In the genomic region with DNA sequence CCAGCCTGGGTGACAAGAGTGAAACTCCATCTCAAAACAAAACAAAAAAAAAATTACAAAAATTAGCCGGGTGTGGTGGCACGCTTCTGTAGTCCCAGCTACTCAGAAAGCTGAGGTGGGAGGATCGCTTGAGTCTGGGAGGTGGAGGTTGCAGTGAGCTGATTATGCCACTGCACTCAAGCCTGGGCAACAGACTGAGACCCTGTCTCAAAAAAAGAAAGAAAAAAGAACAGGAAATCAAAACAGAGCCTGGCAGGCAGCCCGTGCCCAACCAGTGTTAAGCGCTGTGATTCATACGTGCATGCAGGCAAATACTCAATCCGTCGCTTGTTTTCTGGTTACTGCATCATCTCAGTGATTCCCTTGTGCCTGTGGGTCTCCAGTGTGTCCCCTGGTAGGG, we compare ENCODE assay signal across 13 cellular contexts. TPM values are rescaled to one million over a fixed set of nuclear protein-coding genes. Genes with fewer than 3 reads are reported as not detected.
DNase-seq lines count a peak whose midpoint lies in the region; ATAC-seq, FAIRE-seq and TF ChIP-seq lines count a peak whose summit lies in the region.
"Had no signal": no experiment of that assay in that cellular context is flagged by ENCODE, and none has a peak within 500 bp of the region (broad histone marks: within the 10 kb centered on the region; RNA-seq: fewer than 3 reads in every experiment).

No MANE protein-coding gene starts in this region.

- ATAC-seq in CD4-positive, alpha-beta T cell (ENCODE audit: poor library complexity): peak; percentile 6
- ATAC-seq in naive thymus-derived CD8-positive, alpha-beta T cell: peak; percentile 7 to 8
- ATAC-seq in upper lobe of right lung: no peak
- no peak for ATAC-seq in GM19023 (IDR thresholded peaks at IDR 0.05; ENCODE audit: unreplicated experiment)
- ATAC-seq: left cardiac atrium had no signal

- no peak overlapping the region for H3K9ac ChIP-seq in astrocyte (ENCODE audit: low read length)

- H3K27me3 Mint-ChIP-seq in CD4-positive, alpha-beta T cell: no peaks in the 10 kb centered on the region
- peaks cover 3% of the 10 kb centered on the region for H3K27me3 Mint-ChIP-seq in astrocyte (ENCODE audit: low read depth, unreplicated experiment)
- no peaks in the 10 kb centered on the region for H3K27me3 Mint-ChIP-seq in naive thymus-derived CD8-positive, alpha-beta T cell

- no peak for DNase-seq in CD4-positive, alpha-beta T cell
- DNase-seq in GM13977 (ENCODE audit: low spot score) (peak; percentile 18), astrocyte (ENCODE audit: low read depth) (peak; percentile 61), upper lobe of right lung (no peak), EL (no peak)
- peak in 4 of 10 donors; percentile 19 to 63 (median 26) for DNase-seq in naive thymus-derived CD8-positive, alpha-beta T cell
- DNase-seq: glutamatergic neuron, left cardiac atrium, OCI-M1, SW 1271 had no signal

- POLR2A ChIA-PET in CD4-positive, alpha-beta T cell (lab: Charles Lee): interaction anchor here (1.7 kb wide), 1 partner anchor 19 kb away, joined by 9 read pairs; a partner anchor contains a TSS
- POLR2A ChIA-PET in naive thymus-derived CD8-positive, alpha-beta T cell (lab: Charles Lee): interaction anchor here (0.7 to 5.4 kb wide), 3 partner anchors 19 to 44 kb away, joined by 3 to 25 read pairs (median 8); a partner anchor contains a TSS

- no peak for FAIRE-seq in astrocyte (lab: Jason Lieb, UNC)

- H3K9me3 ChIP-seq in CD4-positive, alpha-beta T cell (ENCODE audit: control insufficient read depth, low read length): no peaks in the 10 kb centered on the region
- H3K9me3 ChIP-seq in astrocyte (ENCODE audit: insufficient read depth, low read depth, low read length) (no peaks in the 10 kb centered on the region), upper lobe of right lung (no peaks in the 10 kb centered on the region)
- H3K9me3 ChIP-seq: tibial nerve had no signal

- CTCF ChIA-PET in CD4-positive, alpha-beta T cell (lab: Charles Lee): interaction anchor here (1.9 to 11.4 kb wide), 2 partner anchors 20 to 37 kb away, joined by 4 to 93 read pairs; a partner anchor contains a TSS

- H3K4me3 Mint-ChIP-seq in CD4-positive, alpha-beta T cell: no peak overlapping the region
- H3K4me3 Mint-ChIP-seq in astrocyte (ENCODE audit: unreplicated experiment): no peak overlapping the region
- H3K4me3 Mint-ChIP-seq in naive thymus-derived CD8-positive, alpha-beta T cell: peak overlapping the region in 3 of 10 donors; percentile 10 to 49 (median 29)

- H3K36me3 Mint-ChIP-seq in CD4-positive, alpha-beta T cell (ENCODE audit: low read depth): peaks cover 90% of the 10 kb centered on the region
- H3K36me3 Mint-ChIP-seq in astrocyte (ENCODE audit: low read depth, unreplicated experiment): peaks cover 3% of the 10 kb centered on the region
- H3K36me3 Mint-ChIP-seq in naive thymus-derived CD8-positive, alpha-beta T cell: peaks cover 0 to 89% (median 31%) of the 10 kb centered on the region in 3 donors

- H3K9me3 Mint-ChIP-seq in CD4-positive, alpha-beta T cell: no peaks in the 10 kb centered on the region
- peaks cover 3% of the 10 kb centered on the region for H3K9me3 Mint-ChIP-seq in astrocyte (ENCODE audit: unreplicated experiment)
- peaks cover 0 to 2% (median 0%) of the 10 kb centered on the region in 9 donors for H3K9me3 Mint-ChIP-seq in naive thymus-derived CD8-positive, alpha-beta T cell

- no peak overlapping the region for H3K27ac ChIP-seq in CD4-positive, alpha-beta T cell (ENCODE audit: low read depth, low read length)
- H3K27ac ChIP-seq in astrocyte (ENCODE audit: low read depth, low read length) (peak overlapping the region; percentile 34), upper lobe of right lung (no peak overlapping the region)
- H3K27ac ChIP-seq: tibial nerve had no signal

- H3K4me2 ChIP-seq in astrocyte (ENCODE audit: low read length): peak overlapping the region; percentile 61

- H3K4me3 ChIP-seq in astrocyte (ENCODE audit: insufficient read depth, low read depth, low read length) (no peak overlapping the region), upper lobe of right lung (no peak overlapping the region)
- H3K4me3 ChIP-seq: skin epidermis, tibial nerve had no signal

- H3K36me3 ChIP-seq in astrocyte (ENCODE audit: insufficient read depth, low read length) (no peaks in the 10 kb centered on the region), upper lobe of right lung (peaks cover 92% of the 10 kb centered on the region)

- H4K20me1 ChIP-seq in astrocyte (ENCODE audit: insufficient read depth, low read length): no peaks in the 10 kb centered on the region

- peaks cover 16% of the 10 kb centered on the region for H3K4me1 Mint-ChIP-seq in CD4-positive, alpha-beta T cell (ENCODE audit: low read depth)
- H3K4me1 Mint-ChIP-seq in astrocyte (ENCODE audit: low read depth, unreplicated experiment): no peaks in the 10 kb centered on the region
- H3K4me1 Mint-ChIP-seq in naive thymus-derived CD8-positive, alpha-beta T cell: peaks cover 11 to 24% (median 14%) of the 10 kb centered on the region in 4 donors

- TF ChIP-seq CTCF in CD4-positive, alpha-beta T cell (IDR thresholded peaks at IDR 0.05): no peak
- TF ChIP-seq CTCF in GM13977 (IDR thresholded peaks at IDR 0.05; ENCODE audit: extremely low read depth, insufficient read depth, missing control alignments) (no peak), astrocyte (IDR thresholded peaks at IDR 0.05; ENCODE audit: insufficient read depth, low read depth, low read length) (no peak), upper lobe of right lung (IDR thresholded peaks at IDR 0.05) (no peak)

- H3K27me3 ChIP-seq in CD4-positive, alpha-beta T cell (ENCODE audit: control insufficient read depth, insufficient read depth, low read length): no peaks in the 10 kb centered on the region
- H3K27me3 ChIP-seq in astrocyte (ENCODE audit: insufficient read depth, low read length) (no peaks in the 10 kb centered on the region), upper lobe of right lung (no peaks in the 10 kb centered on the region)
- H3K27me3 ChIP-seq: tibial nerve had no signal

- no peaks in the 10 kb centered on the region for H3K79me2 ChIP-seq in astrocyte (ENCODE audit: insufficient read depth, low read length)

- H3K27ac Mint-ChIP-seq in CD4-positive, alpha-beta T cell: peak overlapping the region; percentile 75
- no peak overlapping the region for H3K27ac Mint-ChIP-seq in astrocyte (ENCODE audit: unreplicated experiment)
- H3K27ac Mint-ChIP-seq in naive thymus-derived CD8-positive, alpha-beta T cell: peak overlapping the region in 9 of 10 donors; percentile 20 to 87 (median 75)

- in situ Hi-C loops in GM13977 (cut with MboI; ENCODE audit: low pct_unique_long_range_greater_than_20kb, low sequenced_read_pairs, unreplicated experiment): no loop called here

- H3K4me1 ChIP-seq in astrocyte (ENCODE audit: insufficient read depth, low read length): peaks cover 11% of the 10 kb centered on the region
- H3K4me1 ChIP-seq in upper lobe of right lung: no peaks in the 10 kb centered on the region

- intact Hi-C loops in CD4-positive, alpha-beta T cell (cut with DNase I, micrococcal nuclease): loop anchor here in 1 of 2 experiments (2.0 kb wide), 1 partner anchor 16 kb away; no protein-coding TSS in a partner anchor
- intact Hi-C loops in upper lobe of right lung (cut with DNase I): no loop called here

- no peak overlapping the region for H2AFZ ChIP-seq in astrocyte (ENCODE audit: low read depth, low read length)

RNA-seq across cellular contexts. Expression of a gene that starts 18.2 kb away (rescaled TPM):
- 100 to 1,000 TPM; 296 to 299 TPM for total RNA-seq in CD4-positive, alpha-beta T cell
- total RNA-seq in astrocyte (44.2 and 54.9 TPM in 2 replicates), upper lobe of right lung (63.0 TPM)
- total RNA-seq in naive thymus-derived CD8-positive, alpha-beta T cell: 100 to 1,000 TPM; 158 to 165 TPM
- 100 to 1,000 TPM in 2 of 3 donors, 10 to 100 TPM in 1; 96.0 to 136 (median 106) TPM for polyA plus RNA-seq in naive thymus-derived CD8-positive, alpha-beta T cell

RNA-seq across cellular contexts. Expression of a gene that starts 19.7 kb away (rescaled TPM):
- total RNA-seq in CD4-positive, alpha-beta T cell: 100 to 1,000 TPM; 745 to 751 TPM
- 8.2 and 9.2 TPM in 2 replicates for total RNA-seq in astrocyte
- total RNA-seq in naive thymus-derived CD8-positive, alpha-beta T cell: 100 to 1,000 TPM; 112 to 116 TPM
- 100 to 1,000 TPM; 122 to 164 (median 158) TPM for polyA plus RNA-seq in naive thymus-derived CD8-positive, alpha-beta T cell
- 165 TPM for total RNA-seq in upper lobe of right lung

RNA-seq across cellular contexts. Expression of a gene that starts 32.2 kb away (rescaled TPM):
- 100 to 1,000 TPM; 171 TPM for total RNA-seq in CD4-positive, alpha-beta T cell
- total RNA-seq in astrocyte (59.2 and 68.3 TPM in 2 replicates), upper lobe of right lung (159 TPM)
- total RNA-seq in naive thymus-derived CD8-positive, alpha-beta T cell: 100 to 1,000 TPM; 188 to 200 TPM
- 10 to 100 TPM; 45.5 to 96.6 (median 56.8) TPM for polyA plus RNA-seq in naive thymus-derived CD8-positive, alpha-beta T cell

Comparison
In these comparisons a context has a peak if more than half of its experiments do, and no peak if none do; other contexts are left out.
1. ATAC-seq: peak in CD4-positive, alpha-beta T cell (single experiment) and naive thymus-derived CD8-positive, alpha-beta T cell (2 of 2); none in upper lobe of right lung (single experiment) and GM19023 (single experiment).
2. DNase-seq: peak in GM13977 (single experiment) and astrocyte (single experiment); none in CD4-positive, alpha-beta T cell (0 of 10), upper lobe of right lung (single experiment) and EL (single experiment).
3. RNA of a gene that starts 19.7 kb away (total RNA-seq): 745 to 751 TPM in CD4-positive, alpha-beta T cell, 165 TPM in upper lobe of right lung (single experiment) and 112 to 116 TPM in naive thymus-derived CD8-positive, alpha-beta T cell; 8.2 to 9.2 TPM in astrocyte; every median in the first group is over 10 times any median in the second.